21 cellular contexts compared by ENCODE assay signal in genomic region chr2:168716839-168717238, GRCh38.
"Had no signal": no experiment of that assay in that cellular context is flagged by ENCODE, and none has a peak within 500 bp of the region (broad histone marks: within the 10 kb centered on the region; RNA-seq: fewer than 3 reads in every experiment).

No MANE protein-coding gene starts in this region.

- H3K27ac Mint-ChIP-seq: activated CD4-positive, alpha-beta T cell treated with anti-CD3 and anti-CD28 coated beads for 36 hours; activated CD8-positive, alpha-beta T cell treated with anti-CD3 and anti-CD28 coated beads, Interleukin-2, amount 10 ng/mL, durations not matched to agents 7 days and 5 days; activated naive CD4-positive, alpha-beta T cell treated with anti-CD3 and anti-CD28 coated beads, Interleukin-2, amount 50 U/mL, for 24 hours had no signal

- ATAC-seq: activated CD4-positive, alpha-beta T cell treated with anti-CD3 and anti-CD28 coated beads for 36 hours; activated CD8-positive, alpha-beta T cell treated with anti-CD3 and anti-CD28 coated beads, Interleukin-2, amount 10 ng/mL, durations not matched to agents 7 days and 5 days; body of pancreas had no signal

- H3K27me3 ChIP-seq: ascending aorta, body of pancreas had no signal

- H3K4me3 ChIP-seq: ascending aorta, body of pancreas had no signal

- DNase-seq: activated CD4-positive, alpha-beta T cell treated with anti-CD3 and anti-CD28 coated beads for 36 hours; activated CD4-positive, alpha-beta T cell treated with anti-CD3 and anti-CD28 coated beads, Interleukin-2, amount 50 U/mL, for 4 hours; activated CD4-positive, CD25-positive, alpha-beta regulatory T cell; activated CD8-positive, alpha-beta memory T cell treated with anti-CD3 and anti-CD28 coated beads, Interleukin-2, amount 50 U/mL, for 48 hours; activated CD8-positive, alpha-beta T cell treated with anti-CD3 and anti-CD28 coated beads, Interleukin-2, amount 10 ng/mL, durations not matched to agents 7 days and 5 days; activated naive CD4-positive, alpha-beta T cell; activated T-cell treated with anti-CD3 and anti-CD28 coated beads, Interleukin-2, amount 50 U/mL, for 1 hour; amniotic stem cell; body of pancreas; central memory CD4-positive, alpha-beta T cell; NCI-H1105 treated with DMSO at 0.1 percent for 48 hours; NCI-H1436 treated with DMSO at 0.1 percent for 48 hours; NCI-H187; NCI-H2081; NCI-H510A treated with DMSO at 0.1 percent for 48 hours; SHP77 treated with DMSO at 0.1 percent for 48 hours had no signal

- H3K36me3 ChIP-seq: ascending aorta had no signal

- H3K4me3 Mint-ChIP-seq: activated CD4-positive, alpha-beta T cell treated with anti-CD3 and anti-CD28 coated beads for 36 hours; activated CD8-positive, alpha-beta T cell treated with anti-CD3 and anti-CD28 coated beads, Interleukin-2, amount 10 ng/mL, durations not matched to agents 7 days and 5 days; activated naive CD4-positive, alpha-beta T cell treated with anti-CD3 and anti-CD28 coated beads, Interleukin-2, amount 50 U/mL, for 24 hours had no signal

- H3K9me3 Mint-ChIP-seq: activated naive CD4-positive, alpha-beta T cell treated with anti-CD3 and anti-CD28 coated beads, Interleukin-2, amount 50 U/mL, for 24 hours had no signal

- FAIRE-seq: bronchial epithelial cell, RCC 7860 had no signal

- H3K9me3 ChIP-seq: ascending aorta, body of pancreas had no signal

- H3K27ac ChIP-seq: ascending aorta, body of pancreas, VCaP had no signal

- H3K4me1 ChIP-seq: ascending aorta, body of pancreas had no signal

- H3K27me3 Mint-ChIP-seq: activated CD4-positive, alpha-beta T cell treated with anti-CD3 and anti-CD28 coated beads for 36 hours; activated naive CD4-positive, alpha-beta T cell treated with anti-CD3 and anti-CD28 coated beads, Interleukin-2, amount 50 U/mL, for 24 hours had no signal
